22 cellular contexts compared by ENCODE assay signal in the genomic region with DNA sequence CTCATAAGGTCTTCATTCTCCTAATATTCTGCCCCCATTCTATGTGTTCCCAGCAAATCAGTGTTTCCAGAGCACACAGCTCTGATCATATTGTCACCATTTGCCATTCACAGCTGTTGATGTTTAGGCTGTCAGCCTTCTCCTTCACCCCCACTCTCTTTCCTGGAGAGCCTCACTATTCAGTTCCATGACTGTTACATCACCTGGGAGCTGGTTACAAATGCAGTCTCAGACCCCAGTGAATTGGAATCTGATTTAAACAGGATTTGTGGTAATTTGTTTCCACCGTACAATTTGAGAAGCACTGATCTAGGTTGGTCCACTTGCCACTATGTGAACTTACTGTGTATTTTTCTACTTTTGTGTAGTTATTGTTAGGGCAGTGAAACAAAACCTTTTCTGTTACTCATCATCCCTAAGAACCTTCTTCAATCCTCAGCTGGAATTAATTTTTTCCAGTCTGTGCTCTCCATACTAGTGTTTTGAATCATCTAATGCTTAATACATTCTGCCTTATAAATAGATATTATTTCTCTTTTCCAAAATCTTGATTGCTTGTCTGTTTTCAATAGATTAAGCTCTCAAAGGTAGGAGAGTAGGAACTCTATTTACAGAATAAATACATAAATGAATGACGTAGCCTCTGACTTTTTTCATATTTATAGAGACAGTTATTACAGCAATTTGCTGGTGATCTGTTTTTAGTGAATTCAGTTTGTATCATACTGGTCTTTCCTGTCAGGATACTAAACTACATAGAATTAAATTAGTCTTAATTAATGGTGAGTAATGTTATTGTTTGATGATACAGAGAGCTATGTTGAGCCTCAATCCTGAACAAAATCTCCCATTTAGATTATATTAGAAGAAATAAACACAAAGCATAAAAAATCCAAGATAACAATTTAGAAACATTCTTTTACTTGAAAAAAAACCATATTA. TPM values are rescaled to one million over a fixed set of nuclear protein-coding genes. Genes with fewer than 3 reads are reported as not detected.
DNase-seq lines count a peak whose midpoint lies in the region; ATAC-seq and TF ChIP-seq lines count a peak whose summit lies in the region.
"Had no signal": no experiment of that assay in that cellular context is flagged by ENCODE, and none has a peak within 500 bp of the region (broad histone marks: within the 10 kb centered on the region; RNA-seq: fewer than 3 reads in every experiment).

No MANE protein-coding gene starts in this region.

- H3K9me3 Mint-ChIP-seq in osteocyte (ENCODE audit: unreplicated experiment) = no peaks in the 10 kb centered on the region
- H3K9me3 Mint-ChIP-seq: activated naive CD4-positive, alpha-beta T cell treated with anti-CD3 and anti-CD28 coated beads, Interleukin-2, amount 50 U/mL, for 24 hours; endodermal cell; stimulated activated naive CD8-positive, alpha-beta T cell treated with anti-CD3 and anti-CD28 coated beads, Interleukin-15, amount 100 ng/mL, for 72 hours had no signal

- TF ChIP-seq CTCF in osteocyte (IDR thresholded peaks at IDR 0.05) (no peak), omental fat pad (IDR thresholded peaks at IDR 0.05) (no peak)

- peak overlapping the region; percentile 66 for H3K27ac Mint-ChIP-seq in osteocyte (ENCODE audit: unreplicated experiment)
- H3K27ac Mint-ChIP-seq: activated naive CD4-positive, alpha-beta T cell treated with anti-CD3 and anti-CD28 coated beads, Interleukin-2, amount 50 U/mL, for 24 hours; CD14-positive monocyte; endodermal cell; immature natural killer cell; stimulated activated naive CD8-positive, alpha-beta T cell treated with anti-CD3 and anti-CD28 coated beads, Interleukin-15, amount 100 ng/mL, for 72 hours had no signal

- peak; percentile 29 for DNase-seq in AG20443 (ENCODE audit: low spot score)
- DNase-seq in fibroblast of peridontal ligament (ENCODE audit: extremely low read depth) = peak; percentile 75
- no peak for DNase-seq in osteocyte (ENCODE audit: extremely low spot score, unreplicated experiment)
- DNase-seq in omental fat pad (ENCODE audit: low spot score) = no peak
- DNase-seq in activated CD4-positive, alpha-beta T cell treated with anti-CD3 and anti-CD28 coated beads for 48 hours = no peak
- DNase-seq: activated CD4-positive, alpha-beta T cell treated with anti-CD3 and anti-CD28 coated beads, Interleukin-2, amount 50 U/mL, for 1 hour; aorta; endodermal cell; H7; immature natural killer cell; left lung; MG63; NCI-H1417 treated with DMSO at 0.1 percent for 48 hours; stimulated activated naive CD8-positive, alpha-beta T cell treated with anti-CD3 and anti-CD28 coated beads, Interleukin-15, amount 100 ng/mL, for 72 hours; T-helper 2 cell; upper lobe of left lung had no signal

- H3K36me3 Mint-ChIP-seq in osteocyte (ENCODE audit: unreplicated experiment) = peaks cover 8% of the 10 kb centered on the region
- H3K36me3 Mint-ChIP-seq: activated naive CD4-positive, alpha-beta T cell treated with anti-CD3 and anti-CD28 coated beads, Interleukin-2, amount 50 U/mL, for 24 hours; CD14-positive monocyte; immature natural killer cell had no signal

- no peak overlapping the region for H3K4me3 Mint-ChIP-seq in osteocyte (ENCODE audit: unreplicated experiment)
- H3K4me3 Mint-ChIP-seq: activated naive CD4-positive, alpha-beta T cell treated with anti-CD3 and anti-CD28 coated beads, Interleukin-2, amount 50 U/mL, for 24 hours; CD14-positive monocyte; endodermal cell; immature natural killer cell; neural crest cell; stimulated activated naive CD8-positive, alpha-beta T cell treated with anti-CD3 and anti-CD28 coated beads, Interleukin-15, amount 100 ng/mL, for 72 hours had no signal

- no peaks in the 10 kb centered on the region for H3K27me3 Mint-ChIP-seq in osteocyte (ENCODE audit: unreplicated experiment)

- ATAC-seq in SK-N-SH treated with all-trans-retinoic acid at 6 μM for 48 hours = peak; percentile 89
- no peak for ATAC-seq in GM21737 (IDR thresholded peaks at IDR 0.05; ENCODE audit: unreplicated experiment)
- no peak for ATAC-seq in GM18861 (IDR thresholded peaks at IDR 0.05; ENCODE audit: unreplicated experiment)
- ATAC-seq in omental fat pad (ENCODE audit: low FRiP score) = no peak
- ATAC-seq: left lung; stimulated activated naive CD8-positive, alpha-beta T cell treated with anti-CD3 and anti-CD28 coated beads, Interleukin-15, amount 100 ng/mL, for 72 hours had no signal

- peaks cover 25% of the 10 kb centered on the region for H3K4me1 Mint-ChIP-seq in osteocyte (ENCODE audit: unreplicated experiment)
- H3K4me1 Mint-ChIP-seq: activated naive CD4-positive, alpha-beta T cell treated with anti-CD3 and anti-CD28 coated beads, Interleukin-2, amount 50 U/mL, for 24 hours; CD14-positive monocyte; endodermal cell; immature natural killer cell; neural crest cell; stimulated activated naive CD8-positive, alpha-beta T cell treated with anti-CD3 and anti-CD28 coated beads, Interleukin-15, amount 100 ng/mL, for 72 hours had no signal

TF ChIP-seq in SK-N-SH treated with all-trans-retinoic acid at 6 μM for 48 hours, 23 proteins besides CTCF, POLR2A, EP300 and RAD21 (continues in another document):
- TF ChIP-seq RARB (CRISPR knock-in tag; IDR thresholded peaks at IDR 0.05) = no peak
- TF ChIP-seq, protein P1, sequence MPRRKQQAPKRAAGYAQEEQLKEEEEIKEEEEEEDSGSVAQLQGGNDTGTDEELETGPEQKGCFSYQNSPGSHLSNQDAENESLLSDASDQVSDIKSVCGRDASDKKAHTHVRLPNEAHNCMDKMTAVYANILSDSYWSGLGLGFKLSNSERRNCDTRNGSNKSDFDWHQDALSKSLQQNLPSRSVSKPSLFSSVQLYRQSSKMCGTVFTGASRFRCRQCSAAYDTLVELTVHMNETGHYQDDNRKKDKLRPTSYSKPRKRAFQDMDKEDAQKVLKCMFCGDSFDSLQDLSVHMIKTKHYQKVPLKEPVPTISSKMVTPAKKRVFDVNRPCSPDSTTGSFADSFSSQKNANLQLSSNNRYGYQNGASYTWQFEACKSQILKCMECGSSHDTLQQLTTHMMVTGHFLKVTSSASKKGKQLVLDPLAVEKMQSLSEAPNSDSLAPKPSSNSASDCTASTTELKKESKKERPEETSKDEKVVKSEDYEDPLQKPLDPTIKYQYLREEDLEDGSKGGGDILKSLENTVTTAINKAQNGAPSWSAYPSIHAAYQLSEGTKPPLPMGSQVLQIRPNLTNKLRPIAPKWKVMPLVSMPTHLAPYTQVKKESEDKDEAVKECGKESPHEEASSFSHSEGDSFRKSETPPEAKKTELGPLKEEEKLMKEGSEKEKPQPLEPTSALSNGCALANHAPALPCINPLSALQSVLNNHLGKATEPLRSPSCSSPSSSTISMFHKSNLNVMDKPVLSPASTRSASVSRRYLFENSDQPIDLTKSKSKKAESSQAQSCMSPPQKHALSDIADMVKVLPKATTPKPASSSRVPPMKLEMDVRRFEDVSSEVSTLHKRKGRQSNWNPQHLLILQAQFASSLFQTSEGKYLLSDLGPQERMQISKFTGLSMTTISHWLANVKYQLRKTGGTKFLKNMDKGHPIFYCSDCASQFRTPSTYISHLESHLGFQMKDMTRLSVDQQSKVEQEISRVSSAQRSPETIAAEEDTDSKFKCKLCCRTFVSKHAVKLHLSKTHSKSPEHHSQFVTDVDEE (CRISPR knock-in tag; IDR thresholded peaks at IDR 0.05) = peak; percentile 61
- TF ChIP-seq ZNF70 (CRISPR knock-in tag; IDR thresholded peaks at IDR 0.05) = no peak
- TF ChIP-seq ZNF565 (CRISPR knock-in tag; conservative IDR thresholded peaks at IDR 0.05; ENCODE audit: low read depth) = no peak
- peak; percentile 36; the same call in 1 of the 2 replicates for TF ChIP-seq SNAI2 (CRISPR knock-in tag; IDR thresholded peaks at IDR 0.05)
- no peak for TF ChIP-seq CSDC2 (CRISPR knock-in tag; IDR thresholded peaks at IDR 0.05)
- TF ChIP-seq ZFP3 (CRISPR knock-in tag; IDR thresholded peaks at IDR 0.05) = no peak
- TF ChIP-seq TCF4 (CRISPR knock-in tag; IDR thresholded peaks at IDR 0.05; ENCODE audit: borderline replicate concordance) = peak; percentile 92
- peak; percentile 89 for TF ChIP-seq ISL1 (CRISPR knock-in tag; IDR thresholded peaks at IDR 0.05)
- TF ChIP-seq, protein P2, sequence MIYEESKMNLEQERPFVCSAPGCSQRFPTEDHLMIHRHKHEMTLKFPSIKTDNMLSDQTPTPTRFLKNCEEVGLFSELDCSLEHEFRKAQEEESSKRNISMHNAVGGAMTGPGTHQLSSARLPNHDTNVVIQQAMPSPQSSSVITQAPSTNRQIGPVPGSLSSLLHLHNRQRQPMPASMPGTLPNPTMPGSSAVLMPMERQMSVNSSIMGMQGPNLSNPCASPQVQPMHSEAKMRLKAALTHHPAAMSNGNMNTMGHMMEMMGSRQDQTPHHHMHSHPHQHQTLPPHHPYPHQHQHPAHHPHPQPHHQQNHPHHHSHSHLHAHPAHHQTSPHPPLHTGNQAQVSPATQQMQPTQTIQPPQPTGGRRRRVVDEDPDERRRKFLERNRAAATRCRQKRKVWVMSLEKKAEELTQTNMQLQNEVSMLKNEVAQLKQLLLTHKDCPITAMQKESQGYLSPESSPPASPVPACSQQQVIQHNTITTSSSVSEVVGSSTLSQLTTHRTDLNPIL (CRISPR knock-in tag; IDR thresholded peaks at IDR 0.05; ENCODE audit: low read depth) = peak; percentile 77
- TF ChIP-seq, protein P3, sequence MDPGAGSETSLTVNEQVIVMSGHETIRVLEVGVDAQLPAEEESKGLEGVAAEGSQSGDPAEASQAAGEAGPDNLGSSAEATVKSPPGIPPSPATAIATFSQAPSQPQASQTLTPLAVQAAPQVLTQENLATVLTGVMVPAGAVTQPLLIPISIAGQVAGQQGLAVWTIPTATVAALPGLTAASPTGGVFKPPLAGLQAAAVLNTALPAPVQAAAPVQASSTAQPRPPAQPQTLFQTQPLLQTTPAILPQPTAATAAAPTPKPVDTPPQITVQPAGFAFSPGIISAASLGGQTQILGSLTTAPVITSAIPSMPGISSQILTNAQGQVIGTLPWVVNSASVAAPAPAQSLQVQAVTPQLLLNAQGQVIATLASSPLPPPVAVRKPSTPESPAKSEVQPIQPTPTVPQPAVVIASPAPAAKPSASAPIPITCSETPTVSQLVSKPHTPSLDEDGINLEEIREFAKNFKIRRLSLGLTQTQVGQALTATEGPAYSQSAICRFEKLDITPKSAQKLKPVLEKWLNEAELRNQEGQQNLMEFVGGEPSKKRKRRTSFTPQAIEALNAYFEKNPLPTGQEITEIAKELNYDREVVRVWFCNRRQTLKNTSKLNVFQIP (CRISPR knock-in tag; IDR thresholded peaks at IDR 0.05; ENCODE audit: borderline replicate concordance, low read depth) = 0 out of 2 replicates have a peak, but pooled peaks have one; percentile 33
- no peak for TF ChIP-seq TOX (CRISPR knock-in tag; IDR thresholded peaks at IDR 0.05; ENCODE audit: borderline replicate concordance)
- no peak for TF ChIP-seq BACH2 (CRISPR knock-in tag; IDR thresholded peaks at IDR 0.05; ENCODE audit: borderline replicate concordance)

RNA-seq across cellular contexts. Expression of a gene that starts 8.1 kb away (rescaled TPM):
- total RNA-seq in osteocyte = 41.7 and 44.7 TPM in 2 replicates
- 10 to 100 TPM; 10.7 to 20.0 (median 14.8) TPM for total RNA-seq in omental fat pad

Comparison
In these comparisons a context has a peak if more than half of its experiments do, and no peak if none do; other contexts are left out.
1. DNase-seq: peak in AG20443 (single experiment) and fibroblast of peridontal ligament (single experiment); none in osteocyte (single experiment), omental fat pad (single experiment) and activated CD4-positive, alpha-beta T cell treated with anti-CD3 and anti-CD28 coated beads for 48 hours (single experiment).